ENCODE assay signal across 1 cellular context in the genomic region with DNA sequence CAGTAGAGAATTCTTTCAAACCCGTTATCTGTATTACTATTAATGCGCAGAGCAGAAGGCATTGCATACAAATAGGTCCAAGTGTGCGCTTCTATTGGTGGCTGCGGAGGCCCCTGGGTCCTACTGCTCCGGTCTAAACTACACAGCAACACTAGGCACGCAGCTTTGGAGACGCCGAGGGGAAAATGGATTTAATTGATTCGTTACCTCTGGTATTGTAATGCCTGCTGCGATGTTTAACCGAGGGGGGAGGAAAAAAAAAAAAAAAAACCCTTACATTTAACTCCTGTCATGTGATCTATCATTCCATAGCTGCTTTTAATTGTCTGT.
A peak's percentile ranks its signal among the peaks of the same experiment; 100 is the strongest.
TF ChIP-seq lines count a peak whose summit lies in the region.

A gene (minus strand): TSS at position 46 of the 330 bp plus-strand sequence.

TF ChIP-seq in H1, 55 proteins besides CTCF, POLR2A, EP300 and RAD21 (continued from another document):
- TF ChIP-seq CREB1 (IDR thresholded peaks at IDR 0.05) (no peak), FOSL1 (IDR thresholded peaks at IDR 0.05; ENCODE audit: insufficient read depth, low read depth, low read length) (0 out of 2 replicates have a peak, but pooled peaks have one; percentile 39), HDAC6 (IDR thresholded peaks at IDR 0.05; ENCODE audit: low read depth, low read length) (no peak)
TF ChIP-seq in H1: peak in this region for 1.
